ENCODE assay signal across 12 cellular contexts in the genomic region with DNA sequence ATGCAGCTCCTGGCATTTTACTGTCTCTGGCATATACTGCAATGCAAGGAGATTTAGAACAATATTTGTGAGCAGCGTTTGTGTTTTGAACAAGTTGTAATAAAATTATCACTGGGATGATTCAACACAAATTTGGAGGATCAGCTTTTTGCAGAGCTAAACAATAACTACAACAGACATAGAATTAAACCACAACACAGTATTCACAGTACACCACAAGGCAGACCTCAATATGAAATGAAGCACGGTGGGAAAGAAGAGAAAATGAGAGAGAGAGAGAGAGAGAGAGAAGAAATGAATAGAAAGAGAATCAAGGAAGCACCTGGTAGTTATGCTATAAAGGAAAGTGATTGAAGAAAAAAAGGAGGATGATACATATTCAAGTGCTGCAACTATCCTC. TPM values are rescaled to one million over a fixed set of nuclear protein-coding genes. Genes with fewer than 3 reads are reported as not detected.
"Had no signal": no experiment of that assay in that cellular context is flagged by ENCODE, and none has a peak within 500 bp of the region (broad histone marks: within the 10 kb centered on the region; RNA-seq: fewer than 3 reads in every experiment).

No MANE protein-coding gene starts in this region.

- H3K27ac ChIP-seq: GM23248, KMS-11 had no signal

- H3K27ac Mint-ChIP-seq: HFFc6, IgD-negative memory B cell had no signal

- ATAC-seq: HCT116 had no signal

- H3K9ac ChIP-seq: GM23248, KMS-11 had no signal

- H3K4me1 ChIP-seq: HAP-1 had no signal

- FAIRE-seq: HTR-8/SVneo had no signal

- H2AFZ ChIP-seq: GM23248 had no signal

- H3K36me3 Mint-ChIP-seq: IgD-negative memory B cell had no signal

- H3K4me2 ChIP-seq: KMS-11 had no signal

- H3K4me3 Mint-ChIP-seq: HFFc6, IgD-negative memory B cell had no signal

- H3K4me3 ChIP-seq: GM23248, HAP-1 had no signal

- H3K9me3 ChIP-seq: HAP-1 had no signal

- DNase-seq: GM23248, GOT3, H7, HFFc6, KBM-7 had no signal

- H3K9me3 Mint-ChIP-seq: HFFc6 had no signal

- H3K36me3 ChIP-seq: HAP-1 had no signal

RNA-seq across cellular contexts. Expression of gene HOXD1, which starts 39.4 kb away (rescaled TPM):
- total RNA-seq: H4, H7, HFFc6, HT-29 had no signal
- polyA plus RNA-seq: IgD-negative memory B cell had no signal
